Comparison of ENCODE assay signal across 8 cellular contexts in genomic region chr16:85029413-85029794, GRCh38. TPM values are rescaled to one million over a fixed set of nuclear protein-coding genes. Genes with fewer than 3 reads are reported as not detected.
DNase-seq lines count a peak whose midpoint lies in the region; ATAC-seq and TF ChIP-seq lines count a peak whose summit lies in the region.

No MANE protein-coding gene starts in this region.

- TF ChIP-seq POLR2A in heart left ventricle (IDR thresholded peaks at IDR 0.05) (no peak), testis (IDR thresholded peaks at IDR 0.05) (no peak)

- peaks cover 0 to 15% (median 0%) of the 10 kb centered on the region in 9 donors for H3K36me3 ChIP-seq in heart left ventricle
- peaks cover 0 to 11% of the 10 kb centered on the region in 2 donors for H3K36me3 ChIP-seq in muscle layer of duodenum (ENCODE audit: control insufficient read depth in 1 of 2, insufficient read depth in 2 of 2, low read length in 2 of 2)
- no peaks in the 10 kb centered on the region for H3K36me3 ChIP-seq in testis (ENCODE audit: low read depth, missing control alignments)

- TF ChIP-seq CTCF in heart left ventricle (IDR thresholded peaks at IDR 0.05), result no peak
- peak in 1 of 3 experiments; percentile 19 for TF ChIP-seq CTCF in testis (IDR thresholded peaks at IDR 0.05)

- ATAC-seq in heart left ventricle (peak in 2 of 4 donors; percentile 27 to 29), Right ventricle myocardium superior (ENCODE audit: poor library complexity) (no peak), HG03108 (IDR thresholded peaks at IDR 0.05; ENCODE audit: unreplicated experiment) (no peak)

- H3K27ac ChIP-seq in heart left ventricle (peak overlapping the region in 10 of 12 donors; percentile 17 to 92 (median 79)), muscle layer of duodenum (ENCODE audit: low read length) (peak overlapping the region; percentile 72), testis (peak overlapping the region; percentile 87 to 94)

- H3K4me3 ChIP-seq in heart left ventricle (peak overlapping the region in 8 of 12 donors; percentile 55 to 98 (median 83)), muscle layer of duodenum (ENCODE audit: low read depth in 1 of 2, low read length in 2 of 2) (peak overlapping the region; percentile 72 to 83), testis (no peak overlapping the region)

- H3K4me1 ChIP-seq in heart left ventricle (peaks cover 3 to 49% (median 15%) of the 10 kb centered on the region in 12 donors), muscle layer of duodenum (ENCODE audit: control insufficient read depth in 1 of 2, insufficient read depth in 2 of 2, low read length in 2 of 2) (peaks cover 19 to 22% of the 10 kb centered on the region in 2 donors), testis (peaks cover 26% of the 10 kb centered on the region)

- H3K9me3 ChIP-seq in heart left ventricle, result no peaks in the 10 kb centered on the region
- no peaks in the 10 kb centered on the region for H3K9me3 ChIP-seq in muscle layer of duodenum (ENCODE audit: control insufficient read depth in 1 of 2, low read length in 2 of 2)
- no peaks in the 10 kb centered on the region for H3K9me3 ChIP-seq in testis

- DNase-seq in heart left ventricle (no peak), Right ventricle myocardium superior (no peak), T follicular helper cell (ENCODE audit: low read depth) (peak; percentile 48), astrocyte of the hippocampus (ENCODE audit: low read depth, low spot score) (peak; percentile 41), testis (peak; percentile 27), mucosa of gallbladder (ENCODE audit: low spot score) (no peak)

- intact Hi-C loops in heart left ventricle (cut with DNase I) (loop anchor here in 2 of 10 donors (2.0 to 5.0 kb wide), 2 partner anchors 57 to 58 kb away; no protein-coding TSS in a partner anchor), Right ventricle myocardium superior (cut with DNase I) (loop anchor here (10.0 kb wide), 1 partner anchor 55 kb away; no protein-coding TSS in a partner anchor), testis (cut with DNase I; ENCODE audit: low total_unique reads) (no loop called here)

- WGBS in heart left ventricle, 4 donors, result 43 to 63% (median 52%) methylated on average over 5 of the region's 5 CpGs
- WGBS in testis, 2 donors, result 15 to 29% methylated on average over 5 of the region's 5 CpGs

- H3K27me3 ChIP-seq in heart left ventricle (no peaks in the 10 kb centered on the region), muscle layer of duodenum (ENCODE audit: low read depth, low read length) (no peaks in the 10 kb centered on the region), testis (no peaks in the 10 kb centered on the region)

RNA-seq across cellular contexts. Expression of gene KIAA0513, which starts 1.8 kb away (rescaled TPM):
- total RNA-seq in heart left ventricle, result 10 to 100 TPM in 4 of 9 donors, 1 to 10 TPM in 5; 4.8 to 14.0 (median 10.0) TPM
- 1 to 10 TPM; 4.5 to 6.7 TPM for polyA plus RNA-seq in heart left ventricle
- 10.4 TPM for total RNA-seq in Right ventricle myocardium superior
- total RNA-seq in testis, result 10 to 100 TPM; 18.4 to 18.7 TPM
- polyA plus RNA-seq in testis (ENCODE audit: insufficient read depth, low read depth, low replicate concordance), result 9.8 TPM
- total RNA-seq in mucosa of gallbladder, result 15.5 TPM

RNA-seq across cellular contexts. Expression of gene ZDHHC7, which starts 18.1 kb away (rescaled TPM):
- 10 to 100 TPM; 32.9 to 66.7 (median 44.7) TPM for total RNA-seq in heart left ventricle
- 10 to 100 TPM; 12.0 to 29.7 TPM for polyA plus RNA-seq in heart left ventricle
- total RNA-seq in Right ventricle myocardium superior, result 35.1 TPM
- 10 to 100 TPM; 35.0 to 42.7 TPM for total RNA-seq in testis
- 29.4 TPM for polyA plus RNA-seq in testis (ENCODE audit: insufficient read depth, low read depth, low replicate concordance)
- 56.4 TPM for total RNA-seq in mucosa of gallbladder

Comparison
In these comparisons a context has a peak if more than half of its experiments do, and no peak if none do; other contexts are left out.
1. DNase-seq: peak in T follicular helper cell (single experiment), astrocyte of the hippocampus (single experiment) and testis (single experiment); none in heart left ventricle (0 of 5), Right ventricle myocardium superior (single experiment) and mucosa of gallbladder (single experiment).
2. H3K4me3 ChIP-seq: peak in heart left ventricle (8 of 12) and muscle layer of duodenum (2 of 2); none in testis (0 of 2).
3. Peak in every context shown above with its lines, with median percentiles within 50 percentile points of each other: H3K27ac ChIP-seq.